ENCODE assay signal across 21 cellular contexts in the genomic region with DNA sequence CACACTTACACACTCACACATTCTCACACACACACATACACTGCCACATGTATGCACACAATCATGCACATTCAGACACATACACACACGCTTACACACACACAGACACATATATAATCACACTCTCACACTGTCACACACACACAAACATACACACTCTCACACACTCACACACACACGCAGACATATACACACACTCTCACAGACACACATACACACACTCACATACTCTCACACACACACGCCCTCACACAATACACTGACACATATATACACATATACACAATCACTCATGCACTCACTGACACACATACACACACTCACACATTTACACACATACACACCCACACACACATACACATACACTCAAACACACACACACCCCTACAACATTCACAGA.
DNase-seq lines count a peak whose midpoint lies in the region; ATAC-seq, FAIRE-seq and TF ChIP-seq lines count a peak whose summit lies in the region.
"Had no signal": no experiment of that assay in that cellular context is flagged by ENCODE, and none has a peak within 500 bp of the region (broad histone marks: within the 10 kb centered on the region; RNA-seq: fewer than 3 reads in every experiment).

No MANE protein-coding gene starts in this region.

- no peak overlapping the region for H3K27ac ChIP-seq in HepG2 (ENCODE audit: extremely low read length, insufficient read depth, low read length)
- no peak overlapping the region for H3K27ac ChIP-seq in trophoblast cell (ENCODE audit: low read depth, low read length)

- TF ChIP-seq CTCF in HepG2 (CRISPR knock-in tag; IDR thresholded peaks at IDR 0.05), result no peak

- H3K79me2 ChIP-seq in HepG2 (ENCODE audit: insufficient read depth, low read length), result no peaks in the 10 kb centered on the region
- H3K79me2 ChIP-seq in trophoblast cell (ENCODE audit: control insufficient read depth, insufficient read depth, low read length, poor library complexity), result no peaks in the 10 kb centered on the region

- H4K12ac ChIP-seq in trophoblast cell (ENCODE audit: low read depth, low read length), result no peak overlapping the region

- in situ Hi-C loops in HepG2 (cut with HindIII; ENCODE audit: extremely low pct_ligation_motif_present, low pct_unique_long_range_greater_than_20kb), result no loop called here

- DNase-seq in HTR-8/SVneo (ENCODE audit: insufficient read length, low spot score), result no peak
- no peak for DNase-seq in HepG2 (ENCODE audit: low spot score)
- no peak for DNase-seq in trophoblast cell
- no peak for DNase-seq in urothelium cell line (ENCODE audit: low spot score)
- DNase-seq in cardiac septum (ENCODE audit: low spot score), result no peak
- DNase-seq in activated naive CD4-positive, alpha-beta T cell treated with anti-CD3 and anti-CD28 coated beads, Interleukin-2, amount 50 U/mL, for 16 hours, result no peak
- DNase-seq: 8988T; CD8-positive, alpha-beta memory T cell; COR-L47; DMS 273 treated with DMSO at 0.1 percent for 48 hours; DMS53; DND-41; EL; H9 had no signal

- H3K27me3 ChIP-seq in HepG2 (ENCODE audit: control insufficient read depth in 1 of 2, insufficient read depth in 2 of 2, low read length in 2 of 2), result no peaks in the 10 kb centered on the region
- no peaks in the 10 kb centered on the region for H3K27me3 ChIP-seq in trophoblast cell (ENCODE audit: insufficient read depth, low read length)
- H3K27me3 ChIP-seq: BLaER1 treated with 17β-estradiol and CSF1 and Interleukin-3, amounts not matched to agents 10 nM and 100 nM had no signal

- no peak overlapping the region for H2AK5ac ChIP-seq in trophoblast cell (ENCODE audit: low read length)

- H3K36me3 ChIP-seq in HepG2 (replicated peaks in 1 of 2; ENCODE audit: control insufficient read depth in 1 of 2, insufficient read depth in 2 of 2, low read length in 2 of 2) (no peaks in the 10 kb centered on the region), trophoblast cell (ENCODE audit: control insufficient read depth in 1 of 2, insufficient read depth in 2 of 2, low read length in 2 of 2) (no peaks in the 10 kb centered on the region)
- H3K36me3 ChIP-seq: BLaER1 treated with 17β-estradiol and CSF1 and Interleukin-3, amounts not matched to agents 10 nM and 100 nM had no signal

- no peak for TF ChIP-seq RAD21 in HepG2 (CRISPR knock-in tag; IDR thresholded peaks at IDR 0.05)

- H3K23ac ChIP-seq in trophoblast cell (ENCODE audit: low read length), result peak overlapping the region; percentile 31

- H3K9me3 ChIP-seq in HepG2 (ENCODE audit: low read length) (no peaks in the 10 kb centered on the region), trophoblast cell (ENCODE audit: insufficient read depth, low read depth, low read length) (peaks cover 2% of the 10 kb centered on the region)
- H3K9me3 ChIP-seq: BLaER1 treated with 17β-estradiol and CSF1 and Interleukin-3, amounts not matched to agents 10 nM and 100 nM had no signal

- H2BK5ac ChIP-seq in trophoblast cell (ENCODE audit: low read depth, low read length, poor library complexity), result no peak overlapping the region

- no peak overlapping the region for H2BK120ac ChIP-seq in trophoblast cell (ENCODE audit: insufficient read depth, low read length, poor library complexity)

- no peaks in the 10 kb centered on the region for H3K79me1 ChIP-seq in trophoblast cell (ENCODE audit: low read length)

- FAIRE-seq in HTR-8/SVneo (lab: Jason Lieb, UNC) (peak; percentile 93), HepG2 (lab: Jason Lieb, UNC) (no peak), urothelium cell line (lab: Jason Lieb, UNC) (peak; percentile 63)
- FAIRE-seq: G401.6, GM12892, GM18507, K562 had no signal

- H3K18ac ChIP-seq in trophoblast cell (ENCODE audit: low read length), result no peak overlapping the region

- no peak overlapping the region for H3K14ac ChIP-seq in trophoblast cell (ENCODE audit: low read length)

- BruUV-seq in HepG2 (replicated peaks; lab: Mats Ljungman, UMichigan), result no TSS peak

- no peaks in the 10 kb centered on the region for H3K4me1 ChIP-seq in HepG2 (ENCODE audit: insufficient read depth, low read length)
- H3K4me1 ChIP-seq in trophoblast cell (ENCODE audit: control insufficient read depth in 1 of 2, insufficient read depth in 2 of 2, low read length in 2 of 2), result no peaks in the 10 kb centered on the region

- CTCF ChIA-PET in HepG2 (lab: Yijun Ruan, JAX; ENCODE audit: low intra/inter-chr PET ratio, low total read pairs), result no interaction called here

- no peak overlapping the region for H3K4ac ChIP-seq in trophoblast cell (ENCODE audit: low read depth, low read length)

- POLR2A ChIA-PET in HepG2 (lab: Yijun Ruan, JAX), result no interaction called here

- H2BK12ac ChIP-seq in trophoblast cell (ENCODE audit: low read length), result no peak overlapping the region

- H3K4me3 ChIP-seq in HepG2 (replicated peaks in 1 of 3; ENCODE audit: insufficient read depth in 1 of 3, low read depth in 2 of 3, low read length in 3 of 3) (no peak overlapping the region), trophoblast cell (ENCODE audit: low read depth, low read length) (no peak overlapping the region)
- H3K4me3 ChIP-seq: BLaER1 treated with 17β-estradiol and CSF1 and Interleukin-3, amounts not matched to agents 10 nM and 100 nM; GM23338; K562 had no signal

- TF ChIP-seq EP300 in HepG2 (IDR thresholded peaks at IDR 0.05; ENCODE audit: low read depth in 2 of 2, low read length in 2 of 2) (no peak), HepG2 (CRISPR knock-in tag; IDR thresholded peaks at IDR 0.05; ENCODE audit: borderline replicate concordance) (no peak)

- no peak overlapping the region for H4K91ac ChIP-seq in trophoblast cell (ENCODE audit: low read depth, low read length)

- 37% methylated on average over 3 of the region's 3 CpGs for WGBS in HepG2 (ENCODE audit: low lambda C conversion rate)
- 100% methylated on average over 1 of the region's 3 CpGs for WGBS in trophoblast cell (ENCODE audit: extremely low coverage, insufficient coverage, insufficient read length)

- H4K20me1 ChIP-seq in HepG2 (ENCODE audit: insufficient read depth, low read length), result no peaks in the 10 kb centered on the region
- H4K20me1 ChIP-seq: BLaER1 treated with 17β-estradiol and CSF1 and Interleukin-3, amounts not matched to agents 10 nM and 100 nM had no signal

- no peak overlapping the region for H4K8ac ChIP-seq in trophoblast cell (ENCODE audit: low read depth, low read length)

- ATAC-seq in HepG2, result no peak
- no peak for ATAC-seq in HG03457 (IDR thresholded peaks at IDR 0.05; ENCODE audit: unreplicated experiment)
- ATAC-seq: GM23338, K562 had no signal

- H3K4me2 ChIP-seq in HepG2 (ENCODE audit: low read depth, low read length), result no peak overlapping the region
- no peak overlapping the region for H3K4me2 ChIP-seq in trophoblast cell (ENCODE audit: low read length)
- H3K4me2 ChIP-seq: GM23338 had no signal

- intact Hi-C loops in HepG2 (cut with micrococcal nuclease; ENCODE audit: unreplicated experiment) (no loop called here), cardiac septum (cut with DNase I) (no loop called here)

- H2AFZ ChIP-seq in HepG2 (ENCODE audit: low read length), result no peak overlapping the region
- H2AFZ ChIP-seq in trophoblast cell (ENCODE audit: insufficient read depth, low read length, poor library complexity), result no peak overlapping the region
- H2AFZ ChIP-seq: GM23338 had no signal

- no peak for TF ChIP-seq POLR2A in HepG2 (IDR thresholded peaks at IDR 0.05; ENCODE audit: insufficient read depth in 1 of 2, low read depth in 2 of 2, low read length in 2 of 2)

- H3K9ac ChIP-seq in HepG2 (ENCODE audit: insufficient read depth, low read depth, low read length), result no peak overlapping the region
- no peak overlapping the region for H3K9ac ChIP-seq in trophoblast cell (ENCODE audit: low read length)
- H3K9ac ChIP-seq: BLaER1 treated with 17β-estradiol and CSF1 and Interleukin-3, amounts not matched to agents 10 nM and 100 nM had no signal

TF ChIP-seq in HepG2, 621 proteins besides CTCF, POLR2A, EP300 and RAD21:
- TF ChIP-seq SCMH1 (CRISPR knock-in tag; IDR thresholded peaks at IDR 0.05; ENCODE audit: borderline replicate concordance) (no peak), ZNF446 (CRISPR knock-in tag; IDR thresholded peaks at IDR 0.05) (no peak), ZNF207 (IDR thresholded peaks at IDR 0.05; ENCODE audit: borderline replicate concordance) (0 out of 2 replicates have a peak, but pooled peaks have one; percentile 49)
